ENCODE assay signal across 1 cellular context in the genomic region with DNA sequence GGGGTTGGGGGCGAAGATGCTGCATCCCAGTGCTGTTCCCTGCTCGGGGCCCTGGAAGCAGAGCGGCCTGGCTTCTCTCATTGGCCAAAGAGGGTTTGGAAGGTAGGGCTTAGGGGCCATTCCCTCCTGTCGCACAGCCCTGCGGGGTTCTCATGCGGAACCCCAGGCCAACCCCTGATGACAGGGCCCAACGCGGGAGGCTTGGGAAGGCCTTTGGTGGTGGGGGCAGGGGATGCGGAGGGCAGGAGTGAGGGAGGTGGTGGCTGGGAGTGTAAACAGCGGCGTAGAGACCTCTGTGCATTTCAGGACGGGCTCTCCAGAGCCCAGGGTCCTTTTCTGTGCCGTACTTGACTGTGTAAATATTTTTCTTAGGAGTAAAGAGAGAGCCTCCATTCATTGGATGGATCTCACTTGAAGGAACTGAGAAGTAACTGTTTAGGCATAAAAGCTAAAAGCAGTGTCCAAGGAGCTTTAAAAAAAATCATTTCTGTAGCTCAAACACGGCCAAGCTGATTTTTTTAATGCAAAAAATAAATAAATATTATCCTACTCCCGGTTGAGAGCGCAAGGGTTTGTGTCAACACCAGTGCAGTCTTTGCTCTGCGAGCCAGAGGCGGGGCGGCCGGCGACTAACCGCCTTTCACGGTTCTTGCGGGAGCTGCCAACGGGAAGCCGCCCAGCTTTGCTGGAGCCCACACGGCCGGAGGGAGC.
A peak's percentile ranks its signal among the peaks of the same experiment; 100 is the strongest.
TF ChIP-seq lines count a peak whose summit lies in the region.

No MANE protein-coding gene starts in this region.

TF ChIP-seq in HepG2, 621 proteins besides CTCF, POLR2A, EP300 and RAD21 (continued from another document and continues in another):
- TF ChIP-seq, protein P1, sequence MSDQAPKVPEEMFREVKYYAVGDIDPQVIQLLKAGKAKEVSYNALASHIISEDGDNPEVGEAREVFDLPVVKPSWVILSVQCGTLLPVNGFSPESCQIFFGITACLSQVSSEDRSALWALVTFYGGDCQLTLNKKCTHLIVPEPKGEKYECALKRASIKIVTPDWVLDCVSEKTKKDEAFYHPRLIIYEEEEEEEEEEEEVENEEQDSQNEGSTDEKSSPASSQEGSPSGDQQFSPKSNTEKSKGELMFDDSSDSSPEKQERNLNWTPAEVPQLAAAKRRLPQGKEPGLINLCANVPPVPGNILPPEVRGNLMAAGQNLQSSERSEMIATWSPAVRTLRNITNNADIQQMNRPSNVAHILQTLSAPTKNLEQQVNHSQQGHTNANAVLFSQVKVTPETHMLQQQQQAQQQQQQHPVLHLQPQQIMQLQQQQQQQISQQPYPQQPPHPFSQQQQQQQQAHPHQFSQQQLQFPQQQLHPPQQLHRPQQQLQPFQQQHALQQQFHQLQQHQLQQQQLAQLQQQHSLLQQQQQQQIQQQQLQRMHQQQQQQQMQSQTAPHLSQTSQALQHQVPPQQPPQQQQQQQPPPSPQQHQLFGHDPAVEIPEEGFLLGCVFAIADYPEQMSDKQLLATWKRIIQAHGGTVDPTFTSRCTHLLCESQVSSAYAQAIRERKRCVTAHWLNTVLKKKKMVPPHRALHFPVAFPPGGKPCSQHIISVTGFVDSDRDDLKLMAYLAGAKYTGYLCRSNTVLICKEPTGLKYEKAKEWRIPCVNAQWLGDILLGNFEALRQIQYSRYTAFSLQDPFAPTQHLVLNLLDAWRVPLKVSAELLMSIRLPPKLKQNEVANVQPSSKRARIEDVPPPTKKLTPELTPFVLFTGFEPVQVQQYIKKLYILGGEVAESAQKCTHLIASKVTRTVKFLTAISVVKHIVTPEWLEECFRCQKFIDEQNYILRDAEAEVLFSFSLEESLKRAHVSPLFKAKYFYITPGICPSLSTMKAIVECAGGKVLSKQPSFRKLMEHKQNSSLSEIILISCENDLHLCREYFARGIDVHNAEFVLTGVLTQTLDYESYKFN (CRISPR knock-in tag; conservative IDR thresholded peaks at IDR 0.05), result peak; percentile 83
- TF ChIP-seq DBP (CRISPR knock-in tag; IDR thresholded peaks at IDR 0.05; ENCODE audit: not compliant biosample characterization), result no peak
- TF ChIP-seq SMC3 (IDR thresholded peaks at IDR 0.05; ENCODE audit: low read length), result no peak
- no peak for TF ChIP-seq JARID2 (CRISPR knock-in tag; IDR thresholded peaks at IDR 0.05; ENCODE audit: insufficient replicate concordance)
- TF ChIP-seq NCOA1 (CRISPR knock-in tag; IDR thresholded peaks at IDR 0.05), result no peak
- no peak for TF ChIP-seq CBX2 (IDR thresholded peaks at IDR 0.05; ENCODE audit: low read depth, low read length)
- TF ChIP-seq CBX2 (CRISPR knock-in tag; IDR thresholded peaks at IDR 0.05; ENCODE audit: low read depth), result no peak
- no peak for TF ChIP-seq ZNF792 (CRISPR knock-in tag; IDR thresholded peaks at IDR 0.05)
- TF ChIP-seq, protein P2, sequence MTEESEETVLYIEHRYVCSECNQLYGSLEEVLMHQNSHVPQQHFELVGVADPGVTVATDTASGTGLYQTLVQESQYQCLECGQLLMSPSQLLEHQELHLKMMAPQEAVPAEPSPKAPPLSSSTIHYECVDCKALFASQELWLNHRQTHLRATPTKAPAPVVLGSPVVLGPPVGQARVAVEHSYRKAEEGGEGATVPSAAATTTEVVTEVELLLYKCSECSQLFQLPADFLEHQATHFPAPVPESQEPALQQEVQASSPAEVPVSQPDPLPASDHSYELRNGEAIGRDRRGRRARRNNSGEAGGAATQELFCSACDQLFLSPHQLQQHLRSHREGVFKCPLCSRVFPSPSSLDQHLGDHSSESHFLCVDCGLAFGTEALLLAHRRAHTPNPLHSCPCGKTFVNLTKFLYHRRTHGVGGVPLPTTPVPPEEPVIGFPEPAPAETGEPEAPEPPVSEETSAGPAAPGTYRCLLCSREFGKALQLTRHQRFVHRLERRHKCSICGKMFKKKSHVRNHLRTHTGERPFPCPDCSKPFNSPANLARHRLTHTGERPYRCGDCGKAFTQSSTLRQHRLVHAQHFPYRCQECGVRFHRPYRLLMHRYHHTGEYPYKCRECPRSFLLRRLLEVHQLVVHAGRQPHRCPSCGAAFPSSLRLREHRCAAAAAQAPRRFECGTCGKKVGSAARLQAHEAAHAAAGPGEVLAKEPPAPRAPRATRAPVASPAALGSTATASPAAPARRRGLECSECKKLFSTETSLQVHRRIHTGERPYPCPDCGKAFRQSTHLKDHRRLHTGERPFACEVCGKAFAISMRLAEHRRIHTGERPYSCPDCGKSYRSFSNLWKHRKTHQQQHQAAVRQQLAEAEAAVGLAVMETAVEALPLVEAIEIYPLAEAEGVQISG (CRISPR knock-in tag; IDR thresholded peaks at IDR 0.05), result peak; percentile 40
- TF ChIP-seq ZNF30 (CRISPR knock-in tag; IDR thresholded peaks at IDR 0.05), result peak; percentile 55; the same call in 1 of the 2 replicates
- TF ChIP-seq ZNF282 (IDR thresholded peaks at IDR 0.05; ENCODE audit: partially characterized antibody), result no peak
- TF ChIP-seq MXD4 (CRISPR knock-in tag; IDR thresholded peaks at IDR 0.05), result no peak
- TF ChIP-seq ZNF713 (CRISPR knock-in tag; IDR thresholded peaks at IDR 0.05), result no peak
- TF ChIP-seq, protein P3, sequence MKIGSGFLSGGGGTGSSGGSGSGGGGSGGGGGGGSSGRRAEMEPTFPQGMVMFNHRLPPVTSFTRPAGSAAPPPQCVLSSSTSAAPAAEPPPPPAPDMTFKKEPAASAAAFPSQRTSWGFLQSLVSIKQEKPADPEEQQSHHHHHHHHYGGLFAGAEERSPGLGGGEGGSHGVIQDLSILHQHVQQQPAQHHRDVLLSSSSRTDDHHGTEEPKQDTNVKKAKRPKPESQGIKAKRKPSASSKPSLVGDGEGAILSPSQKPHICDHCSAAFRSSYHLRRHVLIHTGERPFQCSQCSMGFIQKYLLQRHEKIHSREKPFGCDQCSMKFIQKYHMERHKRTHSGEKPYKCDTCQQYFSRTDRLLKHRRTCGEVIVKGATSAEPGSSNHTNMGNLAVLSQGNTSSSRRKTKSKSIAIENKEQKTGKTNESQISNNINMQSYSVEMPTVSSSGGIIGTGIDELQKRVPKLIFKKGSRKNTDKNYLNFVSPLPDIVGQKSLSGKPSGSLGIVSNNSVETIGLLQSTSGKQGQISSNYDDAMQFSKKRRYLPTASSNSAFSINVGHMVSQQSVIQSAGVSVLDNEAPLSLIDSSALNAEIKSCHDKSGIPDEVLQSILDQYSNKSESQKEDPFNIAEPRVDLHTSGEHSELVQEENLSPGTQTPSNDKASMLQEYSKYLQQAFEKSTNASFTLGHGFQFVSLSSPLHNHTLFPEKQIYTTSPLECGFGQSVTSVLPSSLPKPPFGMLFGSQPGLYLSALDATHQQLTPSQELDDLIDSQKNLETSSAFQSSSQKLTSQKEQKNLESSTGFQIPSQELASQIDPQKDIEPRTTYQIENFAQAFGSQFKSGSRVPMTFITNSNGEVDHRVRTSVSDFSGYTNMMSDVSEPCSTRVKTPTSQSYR (CRISPR knock-in tag; IDR thresholded peaks at IDR 0.05; ENCODE audit: borderline replicate concordance), result peak; percentile 87
- peak; percentile 19 for TF ChIP-seq TEAD3 (CRISPR knock-in tag; optimal IDR thresholded peaks at IDR 0.05; ENCODE audit: borderline replicate concordance)
- TF ChIP-seq GTF3A (CRISPR knock-in tag; conservative IDR thresholded peaks at IDR 0.05), result no peak
- no peak for TF ChIP-seq TRIM22 (IDR thresholded peaks at IDR 0.05)
- TF ChIP-seq, protein P4, sequence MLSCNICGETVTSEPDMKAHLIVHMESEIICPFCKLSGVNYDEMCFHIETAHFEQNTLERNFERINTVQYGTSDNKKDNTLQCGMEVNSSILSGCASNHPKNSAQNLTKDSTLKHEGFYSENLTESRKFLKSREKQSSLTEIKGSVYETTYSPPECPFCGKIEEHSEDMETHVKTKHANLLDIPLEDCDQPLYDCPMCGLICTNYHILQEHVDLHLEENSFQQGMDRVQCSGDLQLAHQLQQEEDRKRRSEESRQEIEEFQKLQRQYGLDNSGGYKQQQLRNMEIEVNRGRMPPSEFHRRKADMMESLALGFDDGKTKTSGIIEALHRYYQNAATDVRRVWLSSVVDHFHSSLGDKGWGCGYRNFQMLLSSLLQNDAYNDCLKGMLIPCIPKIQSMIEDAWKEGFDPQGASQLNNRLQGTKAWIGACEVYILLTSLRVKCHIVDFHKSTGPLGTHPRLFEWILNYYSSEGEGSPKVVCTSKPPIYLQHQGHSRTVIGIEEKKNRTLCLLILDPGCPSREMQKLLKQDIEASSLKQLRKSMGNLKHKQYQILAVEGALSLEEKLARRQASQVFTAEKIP (CRISPR knock-in tag; IDR thresholded peaks at IDR 0.05; ENCODE audit: borderline replicate concordance), result no peak
- TF ChIP-seq ZNF101 (CRISPR knock-in tag; IDR thresholded peaks at IDR 0.05; ENCODE audit: borderline replicate concordance, low read depth), result no peak; the same call in 1 of the 2 replicates
- TF ChIP-seq ZNF589 (CRISPR knock-in tag; conservative IDR thresholded peaks at IDR 0.05), result no peak
- TF ChIP-seq ZNF652 (CRISPR knock-in tag; IDR thresholded peaks at IDR 0.05; ENCODE audit: borderline replicate concordance, low read depth), result no peak
- TF ChIP-seq FOXA3 (CRISPR knock-in tag; IDR thresholded peaks at IDR 0.05), result peak; percentile 86
- no peak for TF ChIP-seq ZNF766 (CRISPR knock-in tag; IDR thresholded peaks at IDR 0.05; ENCODE audit: borderline replicate concordance)
- TF ChIP-seq MIER2 (CRISPR knock-in tag; IDR thresholded peaks at IDR 0.05), result no peak
- peak; percentile 55 for TF ChIP-seq THAP9 (CRISPR knock-in tag; IDR thresholded peaks at IDR 0.05; ENCODE audit: borderline replicate concordance)
- TF ChIP-seq NR2F2 (IDR thresholded peaks at IDR 0.05; ENCODE audit: borderline replicate concordance, low read depth), result no peak
- TF ChIP-seq SALL1 (CRISPR knock-in tag; IDR thresholded peaks at IDR 0.05), result peak; percentile 36
- no peak for TF ChIP-seq ZNF597 (CRISPR knock-in tag; IDR thresholded peaks at IDR 0.05)
- TF ChIP-seq SOX6 (IDR thresholded peaks at IDR 0.05), result no peak
- TF ChIP-seq SOX6 (CRISPR knock-in tag; IDR thresholded peaks at IDR 0.05), result 0 out of 2 replicates have a peak, but pooled peaks have one; percentile 28
- TF ChIP-seq KLF13 (CRISPR knock-in tag; IDR thresholded peaks at IDR 0.05), result no peak
- no peak for TF ChIP-seq ELK4 (CRISPR knock-in tag; IDR thresholded peaks at IDR 0.05; ENCODE audit: borderline replicate concordance)
